ENCODE assay signal across 8 cellular contexts in genomic region chrX:148380614-148381561, GRCh38.
DNase-seq lines count a peak whose midpoint lies in the region; ATAC-seq and TF ChIP-seq lines count a peak whose summit lies in the region.

No MANE protein-coding gene starts in this region.

- H3K27ac ChIP-seq in uterus: no peak overlapping the region

- H3K4me1 ChIP-seq in BE2C (no peaks in the 10 kb centered on the region), uterus (no peaks in the 10 kb centered on the region)

- H3K4me3 ChIP-seq in BE2C (ENCODE audit: low read depth, low read length) (no peak overlapping the region), uterus (no peak overlapping the region)

- H3K9me3 ChIP-seq in BE2C (no peaks in the 10 kb centered on the region), uterus (no peaks in the 10 kb centered on the region)

- intact Hi-C loops in uterus (cut with DNase I; ENCODE audit: low total_unique reads): no loop called here

- ATAC-seq in GM19372 (IDR thresholded peaks at IDR 0.05; ENCODE audit: low read depth, unreplicated experiment): peak; percentile 85
- ATAC-seq in HG03139 (IDR thresholded peaks at IDR 0.05; ENCODE audit: unreplicated experiment): peak; percentile 88
- peak; percentile 39 for ATAC-seq in esophagus mucosa

- H3K27me3 ChIP-seq in BE2C: no peaks in the 10 kb centered on the region
- no peaks in the 10 kb centered on the region for H3K27me3 ChIP-seq in uterus

- peak in 3 of 5 experiments; percentile 5 to 89 (median 58) for DNase-seq in T-helper 2 cell
- DNase-seq in stimulated activated naive CD4-positive, alpha-beta T cell (lab: John Stamatoyannopoulos, UW): peak in 4 of 6 experiments; percentile 0 to 36 (median 8)
- no peak for DNase-seq in dedifferentiated amniotic fluid mesenchymal stem cell (ENCODE audit: extremely low spot score)
- DNase-seq in BE2C: no peak
- DNase-seq in uterus: no peak

- TF ChIP-seq CTCF in BE2C (IDR thresholded peaks at IDR 0.05; ENCODE audit: low read depth, low read length) (no peak), uterus (IDR thresholded peaks at IDR 0.05) (no peak)

- no peak for TF ChIP-seq POLR2A in uterus (IDR thresholded peaks at IDR 0.05)

- H3K36me3 ChIP-seq in BE2C (no peaks in the 10 kb centered on the region), uterus (no peaks in the 10 kb centered on the region)

Comparison
In these comparisons a context has a peak if more than half of its experiments do, and no peak if none do; other contexts are left out.
1. DNase-seq: peak in T-helper 2 cell (3 of 5) and stimulated activated naive CD4-positive, alpha-beta T cell (4 of 6); none in dedifferentiated amniotic fluid mesenchymal stem cell (single experiment), BE2C (single experiment) and uterus (0 of 2).
2. Peak in every context shown above with its lines, with median percentiles within 50 percentile points of each other: ATAC-seq.